Comparison of ENCODE assay signal across 21 cellular contexts in the genomic region with DNA sequence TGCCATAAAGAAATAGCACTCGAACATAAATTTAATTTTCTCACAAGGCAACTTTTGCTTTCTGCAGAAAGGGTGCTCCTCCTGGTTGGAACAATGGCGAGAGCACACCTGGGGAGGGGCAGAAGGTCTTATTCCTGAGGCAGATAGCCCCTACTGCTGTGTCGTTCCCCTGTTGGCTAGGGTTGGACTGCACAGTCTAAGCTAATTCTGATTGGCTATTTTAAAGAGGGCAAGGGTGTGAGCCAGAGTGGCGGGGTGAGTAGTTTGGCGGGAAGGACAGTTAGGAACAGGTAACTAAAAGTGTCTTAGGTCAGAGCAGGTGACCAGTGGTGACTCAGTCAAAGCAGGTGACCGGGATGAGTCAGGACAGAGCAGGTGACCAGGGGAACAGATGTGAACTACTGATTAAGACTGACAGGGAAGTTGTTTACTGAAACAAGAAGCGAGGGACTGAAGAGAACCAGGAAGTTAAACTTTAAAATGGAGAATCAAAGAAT. TPM values are rescaled to one million over a fixed set of nuclear protein-coding genes. Genes with fewer than 3 reads are reported as not detected.
DNase-seq lines count a peak whose midpoint lies in the region; TF ChIP-seq lines count a peak whose summit lies in the region.
"Had no signal": no experiment of that assay in that cellular context is flagged by ENCODE, and none has a peak within 500 bp of the region (broad histone marks: within the 10 kb centered on the region; RNA-seq: fewer than 3 reads in every experiment).

No MANE protein-coding gene starts in this region.

- peak; percentile 94 for DNase-seq in DMS53 treated with DMSO at 0.1 percent for 48 hours (lab: John Stamatoyannopoulos, UW; ENCODE audit: unreplicated experiment)
- DNase-seq in Peyer's patch, result peak in 2 of 3 donors; percentile 70 to 74
- DNase-seq in epithelial cell of prostate (ENCODE audit: low read depth, low spot score), result peak; percentile 29
- DNase-seq in renal cortical epithelial cell (ENCODE audit: low read depth), result peak; percentile 55
- no peak for DNase-seq in activated naive CD8-positive, alpha-beta T cell treated with anti-CD3 and anti-CD28 coated beads for 36 hours
- no peak for DNase-seq in retina
- no peak for DNase-seq in NCI-H1048 (lab: John Stamatoyannopoulos, UW)
- DNase-seq: activated CD4-positive, alpha-beta T cell treated with anti-CD3 and anti-CD28 coated beads, Interleukin-2, amount 10 ng/mL, durations not matched to agents 24 days and 14 days; activated CD8-positive, alpha-beta memory T cell treated with anti-CD3 and anti-CD28 coated beads, Interleukin-2, amount 50 U/mL, for 48 hours; activated effector memory CD4-positive, alpha-beta T cell treated with anti-CD3 and anti-CD28 coated beads, Interleukin-2, amount 50 U/mL, for 16 hours; AML-193; brain microvascular endothelial cell; head of caudate nucleus; KG1; left ventricle myocardium superior; NCI-H1105; NK-92 treated with Interleukin-12 subunit alpha and Interleukin-12 subunit beta, amount 100 ng/mL, for 24 hours; spleen had no signal

- H3K9me3 Mint-ChIP-seq in activated naive CD8-positive, alpha-beta T cell treated with anti-CD3 and anti-CD28 coated beads for 36 hours, result peaks cover 6% of the 10 kb centered on the region
- H3K9me3 Mint-ChIP-seq: activated CD4-positive, alpha-beta T cell treated with anti-CD3 and anti-CD28 coated beads, Interleukin-2, amount 10 ng/mL, durations not matched to agents 24 days and 14 days had no signal

- H3K27me3 Mint-ChIP-seq in activated naive CD8-positive, alpha-beta T cell treated with anti-CD3 and anti-CD28 coated beads for 36 hours, result peaks cover 7% of the 10 kb centered on the region
- H3K27me3 Mint-ChIP-seq: activated CD4-positive, alpha-beta T cell treated with anti-CD3 and anti-CD28 coated beads, Interleukin-2, amount 10 ng/mL, durations not matched to agents 24 days and 14 days had no signal

- no peak for TF ChIP-seq POLR2A in Peyer's patch (IDR thresholded peaks at IDR 0.05)

- H3K27ac ChIP-seq in Peyer's patch, result peak overlapping the region in 1 of 4 donors; percentile 41
- H3K27ac ChIP-seq in epithelial cell of prostate, result peak overlapping the region; percentile 27
- H3K27ac ChIP-seq: brain microvascular endothelial cell, coronary artery, neutrophil, RWPE1, spleen had no signal

- TF ChIP-seq CTCF in Peyer's patch (IDR thresholded peaks at IDR 0.05), result no peak

- H3K27ac Mint-ChIP-seq in activated naive CD8-positive, alpha-beta T cell treated with anti-CD3 and anti-CD28 coated beads for 36 hours, result no peak overlapping the region
- H3K27ac Mint-ChIP-seq: activated CD4-positive, alpha-beta T cell treated with anti-CD3 and anti-CD28 coated beads, Interleukin-2, amount 10 ng/mL, durations not matched to agents 24 days and 14 days had no signal

- no peaks in the 10 kb centered on the region for H3K9me3 ChIP-seq in Peyer's patch
- H3K9me3 ChIP-seq: neutrophil had no signal

- H3K36me3 Mint-ChIP-seq in activated naive CD8-positive, alpha-beta T cell treated with anti-CD3 and anti-CD28 coated beads for 36 hours, result no peaks in the 10 kb centered on the region

- no peak overlapping the region for H3K4me3 ChIP-seq in Peyer's patch
- H3K4me3 ChIP-seq: coronary artery, spleen had no signal

- H3K4me3 Mint-ChIP-seq in activated naive CD8-positive, alpha-beta T cell treated with anti-CD3 and anti-CD28 coated beads for 36 hours, result no peak overlapping the region
- H3K4me3 Mint-ChIP-seq: activated CD4-positive, alpha-beta T cell treated with anti-CD3 and anti-CD28 coated beads, Interleukin-2, amount 10 ng/mL, durations not matched to agents 24 days and 14 days had no signal

- no peaks in the 10 kb centered on the region for H3K27me3 ChIP-seq in Peyer's patch
- H3K27me3 ChIP-seq: brain microvascular endothelial cell, neutrophil had no signal

- H3K36me3 ChIP-seq in Peyer's patch, result no peaks in the 10 kb centered on the region
- H3K36me3 ChIP-seq: brain microvascular endothelial cell, neutrophil, spleen had no signal

- no peaks in the 10 kb centered on the region for H3K4me1 ChIP-seq in Peyer's patch
- H3K4me1 ChIP-seq: spleen had no signal

- H3K4me1 Mint-ChIP-seq in activated naive CD8-positive, alpha-beta T cell treated with anti-CD3 and anti-CD28 coated beads for 36 hours, result no peaks in the 10 kb centered on the region
- H3K4me1 Mint-ChIP-seq: activated CD4-positive, alpha-beta T cell treated with anti-CD3 and anti-CD28 coated beads, Interleukin-2, amount 10 ng/mL, durations not matched to agents 24 days and 14 days had no signal

RNA-seq across cellular contexts. Expression of gene AGAP1, which starts 49.7 kb away (rescaled TPM):
- total RNA-seq in Peyer's patch (10 to 100 TPM; 55.7 to 79.1 (median 66.9) TPM), renal cortical epithelial cell (10.2 and 17.6 TPM in 2 replicates)
- total RNA-seq in activated naive CD8-positive, alpha-beta T cell treated with anti-CD3 and anti-CD28 coated beads for 36 hours, result 1 to 10 TPM in 1 of 2 experiments, under 1 TPM in 1; 0.89 to 1.4 TPM

Comparison
In these comparisons a context has a peak if more than half of its experiments do, and no peak if none do; other contexts are left out.
1. DNase-seq: peak in DMS53 treated with DMSO at 0.1 percent for 48 hours (single experiment), Peyer's patch (2 of 3), epithelial cell of prostate (single experiment) and renal cortical epithelial cell (single experiment); none in activated naive CD8-positive, alpha-beta T cell treated with anti-CD3 and anti-CD28 coated beads for 36 hours (single experiment), retina (single experiment) and NCI-H1048 (single experiment).